ENCODE assay signal across 15 cellular contexts in the genomic region with DNA sequence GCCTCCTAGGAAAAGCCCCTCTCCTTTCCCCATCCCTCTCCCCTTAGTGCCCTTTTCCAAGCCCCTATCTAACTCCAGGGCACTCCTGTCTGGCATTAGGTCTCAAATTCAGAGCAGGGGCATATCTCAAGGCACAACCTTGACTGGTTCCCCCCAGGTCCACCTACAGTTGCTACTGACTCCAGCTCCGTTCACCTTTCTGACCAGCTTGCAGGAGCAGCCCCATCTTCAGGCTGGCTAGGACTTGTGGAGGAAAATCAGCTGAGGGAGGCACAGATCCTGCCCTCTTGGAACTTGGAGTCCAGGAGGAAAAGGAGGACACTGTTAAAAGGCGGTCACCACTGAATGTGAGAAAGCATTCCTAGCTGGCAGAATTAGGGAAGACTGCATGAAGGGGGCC.
DNase-seq lines count a peak whose midpoint lies in the region; ATAC-seq and TF ChIP-seq lines count a peak whose summit lies in the region.
"Had no signal": no experiment of that assay in that cellular context is flagged by ENCODE, and none has a peak within 500 bp of the region (broad histone marks: within the 10 kb centered on the region; RNA-seq: fewer than 3 reads in every experiment).

No MANE protein-coding gene starts in this region.

- DNase-seq in SK-N-SH: no peak
- no peak for DNase-seq in esophagus muscularis mucosa (ENCODE audit: extremely low spot score)
- no peak for DNase-seq in neuronal stem cell (ENCODE audit: low spot score)
- DNase-seq in upper lobe of left lung: no peak
- no peak for DNase-seq in NCI-H2081 treated with DMSO at 0.1 percent for 48 hours (lab: John Stamatoyannopoulos, UW)
- no peak for DNase-seq in effector memory CD4-positive, alpha-beta T cell
- DNase-seq: activated naive CD8-positive, alpha-beta T cell treated with anti-CD3 and anti-CD28 coated beads for 36 hours; NCI-H1436 treated with DMSO at 0.1 percent for 48 hours; NCI-H748 treated with DMSO at 0.1 percent for 48 hours had no signal

- H3K4me2 ChIP-seq in SK-N-SH: peak overlapping the region; percentile 38
- H3K4me2 ChIP-seq in neuronal stem cell (ENCODE audit: insufficient read depth, low read length, poor library complexity, severe bottlenecking): no peak overlapping the region

- H4K20me1 ChIP-seq in SK-N-SH (ENCODE audit: insufficient read depth): no peaks in the 10 kb centered on the region

- TF ChIP-seq POLR2A in esophagus muscularis mucosa (IDR thresholded peaks at IDR 0.05; ENCODE audit: low read depth): no peak
- TF ChIP-seq POLR2A in upper lobe of left lung (IDR thresholded peaks at IDR 0.05): no peak

- peaks cover 1% of the 10 kb centered on the region for H3K79me1 ChIP-seq in neuronal stem cell (ENCODE audit: low read depth, low read length)

- no peak overlapping the region for H3K4me3 ChIP-seq in SK-N-SH (ENCODE audit: low read depth in 2 of 2, low read length in 1 of 2)
- H3K4me3 ChIP-seq in esophagus muscularis mucosa: no peak overlapping the region
- no peak overlapping the region for H3K4me3 ChIP-seq in neuronal stem cell (ENCODE audit: low read length in 2 of 2)
- no peak overlapping the region for H3K4me3 ChIP-seq in upper lobe of left lung
- no peak overlapping the region for H3K4me3 ChIP-seq in effector memory CD4-positive, alpha-beta T cell (ENCODE audit: insufficient read depth, low read depth, low read length, poor library complexity, severe bottlenecking)

- H3F3A ChIP-seq in SK-N-SH (replicated peaks; ENCODE audit: insufficient read depth): peaks cover 23% of the 10 kb centered on the region

- H3K36me3 ChIP-seq in SK-N-SH (replicated peaks in 1 of 2; ENCODE audit: control insufficient read depth in 1 of 2, insufficient read depth in 2 of 2, low read length in 1 of 2) (no peaks in the 10 kb centered on the region), esophagus muscularis mucosa (no peaks in the 10 kb centered on the region), neuronal stem cell (replicated peaks in 1 of 2; ENCODE audit: control insufficient read depth in 2 of 2, insufficient read depth in 2 of 2, low read length in 2 of 2) (no peaks in the 10 kb centered on the region), upper lobe of left lung (no peaks in the 10 kb centered on the region)
- H3K36me3 ChIP-seq in effector memory CD4-positive, alpha-beta T cell (ENCODE audit: control insufficient read depth, insufficient read depth, low read length): no peaks in the 10 kb centered on the region

- H3K23ac ChIP-seq in neuronal stem cell (ENCODE audit: low read depth, low read length, poor library complexity): no peak overlapping the region

- H3K9me2 ChIP-seq in SK-N-SH: no peaks in the 10 kb centered on the region

- H2BK5ac ChIP-seq in neuronal stem cell (ENCODE audit: low read length): no peak overlapping the region

- no peak overlapping the region for H4K91ac ChIP-seq in neuronal stem cell (ENCODE audit: low read depth, low read length, poor library complexity)

- TF ChIP-seq EP300 in SK-N-SH (IDR thresholded peaks at IDR 0.05; ENCODE audit: borderline replicate concordance in 1 of 2, low read depth in 1 of 2, low read length in 1 of 2) (no peak), esophagus muscularis mucosa (IDR thresholded peaks at IDR 0.05) (no peak), upper lobe of left lung (IDR thresholded peaks at IDR 0.05) (no peak)

- H3K27me3 ChIP-seq in SK-N-SH (ENCODE audit: insufficient read depth) (no peaks in the 10 kb centered on the region), esophagus muscularis mucosa (no peaks in the 10 kb centered on the region), neuronal stem cell (ENCODE audit: control insufficient read depth in 3 of 3, insufficient read depth in 3 of 3, low read depth in 1 of 3, low read length in 3 of 3) (no peaks in the 10 kb centered on the region), upper lobe of left lung (no peaks in the 10 kb centered on the region)
- H3K27me3 ChIP-seq in effector memory CD4-positive, alpha-beta T cell (replicated peaks; ENCODE audit: control insufficient read depth, insufficient read depth, low read length, poor library complexity, severe bottlenecking): no peaks in the 10 kb centered on the region

- H2BK15ac ChIP-seq in neuronal stem cell (ENCODE audit: low read length): peak overlapping the region; percentile 90

- CTCF ChIA-PET in SK-N-SH (lab: Yijun Ruan, JAX): interaction anchor here (0.7 to 1.4 kb wide), 2 partner anchors 9 to 50 kb away, joined by 3 to 4 read pairs; no protein-coding TSS in a partner anchor

- H3K9me3 ChIP-seq in SK-N-SH (no peaks in the 10 kb centered on the region), esophagus muscularis mucosa (no peaks in the 10 kb centered on the region), neuronal stem cell (replicated peaks in 1 of 2; ENCODE audit: control insufficient read depth in 2 of 2, insufficient read depth in 1 of 2, low read depth in 1 of 2, low read length in 2 of 2) (no peaks in the 10 kb centered on the region), upper lobe of left lung (no peaks in the 10 kb centered on the region)
- H3K9me3 ChIP-seq in effector memory CD4-positive, alpha-beta T cell (ENCODE audit: control insufficient read depth, low read length): no peaks in the 10 kb centered on the region

- H3K4me1 ChIP-seq in SK-N-SH (ENCODE audit: control insufficient read depth in 1 of 2, insufficient read depth in 2 of 2, low read depth in 1 of 2, low read length in 1 of 2): peaks cover 49 to 68% of the 10 kb centered on the region in 2 experiments
- H3K4me1 ChIP-seq in esophagus muscularis mucosa: peaks cover 68 to 73% (median 70%) of the 10 kb centered on the region in 4 donors
- peaks cover 14 to 25% of the 10 kb centered on the region in 2 donors for H3K4me1 ChIP-seq in neuronal stem cell (ENCODE audit: control insufficient read depth in 2 of 2, insufficient read depth in 1 of 2, low read depth in 1 of 2, low read length in 2 of 2)
- H3K4me1 ChIP-seq in upper lobe of left lung: peaks cover 51 to 63% (median 54%) of the 10 kb centered on the region in 4 donors
- H3K4me1 ChIP-seq in effector memory CD4-positive, alpha-beta T cell (ENCODE audit: control insufficient read depth, insufficient read depth, low read length, poor library complexity, severe bottlenecking): no peaks in the 10 kb centered on the region

- H3K18ac ChIP-seq in neuronal stem cell (ENCODE audit: low read length): peak overlapping the region; percentile 1

- no peak overlapping the region for H3K14ac ChIP-seq in neuronal stem cell (ENCODE audit: low read length)

- POLR2A ChIA-PET in SK-N-SH (lab: Yijun Ruan, JAX): no interaction called here

- intact Hi-C loops in esophagus muscularis mucosa (cut with DNase I): no loop called here

- TF ChIP-seq RAD21 in SK-N-SH (IDR thresholded peaks at IDR 0.05; ENCODE audit: low read length): no peak

- 100% methylated on average over 2 of the region's 2 CpGs for WGBS in SK-N-SH (ENCODE audit: low lambda C conversion rate)
- WGBS in esophagus muscularis mucosa: 93% methylated on average over 2 of the region's 2 CpGs
- WGBS in neuronal stem cell (ENCODE audit: extremely low coverage in 2 of 2, insufficient read length in 2 of 2, insufficient replicate concordance in 1 of 2), 2 donors: no CpG with 5 or more reads among the region's 2 CpGs
- 97 to 100% methylated on average over 2 of the region's 2 CpGs for WGBS in upper lobe of left lung, 2 donors

- no peak overlapping the region for H4K8ac ChIP-seq in neuronal stem cell (ENCODE audit: low read depth, low read length)

- no peak overlapping the region for H2AFZ ChIP-seq in SK-N-SH (ENCODE audit: low read depth)
- no peak overlapping the region for H2AFZ ChIP-seq in neuronal stem cell (ENCODE audit: low read length)
- H2AFZ ChIP-seq: parathyroid adenoma had no signal

- no peak overlapping the region for H2BK12ac ChIP-seq in neuronal stem cell (ENCODE audit: low read length)

- H2AK5ac ChIP-seq in neuronal stem cell (ENCODE audit: low read depth, low read length): peak overlapping the region; percentile 65

- no peak overlapping the region for H3K4ac ChIP-seq in neuronal stem cell (ENCODE audit: low read length)

- H3K27ac ChIP-seq in SK-N-SH (ENCODE audit: low read depth in 2 of 2, low read length in 1 of 2): peak overlapping the region; percentile 95 to 99
- H3K27ac ChIP-seq in esophagus muscularis mucosa (replicated peaks in 1 of 4): peak overlapping the region; percentile 69 to 87 (median 79)
- H3K27ac ChIP-seq in neuronal stem cell (replicated peaks; ENCODE audit: low read length): no peak overlapping the region
- H3K27ac ChIP-seq in upper lobe of left lung: peak overlapping the region; percentile 67 to 86 (median 75)
- H3K27ac ChIP-seq in effector memory CD4-positive, alpha-beta T cell (ENCODE audit: insufficient read depth, low read length, poor library complexity, severe bottlenecking): no peak overlapping the region
- H3K27ac ChIP-seq: 22Rv1, SK-N-MC, VCaP had no signal

- no peak overlapping the region for H2BK120ac ChIP-seq in neuronal stem cell (ENCODE audit: low read depth, low read length)

- no peak for TF ChIP-seq CTCF in SK-N-SH (IDR thresholded peaks at IDR 0.05)
- TF ChIP-seq CTCF in esophagus muscularis mucosa (IDR thresholded peaks at IDR 0.05): no peak
- TF ChIP-seq CTCF in upper lobe of left lung (IDR thresholded peaks at IDR 0.05): no peak

- ATAC-seq in SK-N-SH treated with all-trans-retinoic acid at 6 μM for 48 hours (no peak), upper lobe of left lung (ENCODE audit: low FRiP score in 2 of 2) (no peak), HG02938 (IDR thresholded peaks at IDR 0.05; ENCODE audit: unreplicated experiment) (no peak)

- no peaks in the 10 kb centered on the region for H3K79me2 ChIP-seq in SK-N-SH (ENCODE audit: insufficient read depth)
- H3K79me2 ChIP-seq: parathyroid adenoma had no signal

- H3K9ac ChIP-seq in SK-N-SH (peak overlapping the region; percentile 67; the same call in 1 of the 2 replicates), neuronal stem cell (ENCODE audit: low read depth, low read length, poor library complexity) (no peak overlapping the region)
- H3K9ac ChIP-seq: parathyroid adenoma had no signal

TF ChIP-seq in SK-N-SH, 30 proteins besides CTCF, POLR2A, EP300 and RAD21 (continues in another document):
- TF ChIP-seq RCOR1 (IDR thresholded peaks at IDR 0.05; ENCODE audit: low read length) (no peak), MXI1 (IDR thresholded peaks at IDR 0.05; ENCODE audit: low read depth, low read length) (no peak)

Comparison
In these comparisons a context has a peak if more than half of its experiments do, and no peak if none do; other contexts are left out.
1. H3K27ac ChIP-seq: peak in SK-N-SH (2 of 2), esophagus muscularis mucosa (4 of 4) and upper lobe of left lung (4 of 4); none in neuronal stem cell (single experiment) and effector memory CD4-positive, alpha-beta T cell (single experiment).